9 cellular contexts compared by ENCODE assay signal in genomic region chr1:75791022-75791421, GRCh38. TPM values are rescaled to one million over a fixed set of nuclear protein-coding genes. Genes with fewer than 3 reads are reported as not detected.
A peak's percentile ranks its signal among the peaks of the same experiment; 100 is the strongest.
DNase-seq lines count a peak whose midpoint lies in the region; ATAC-seq, FAIRE-seq and TF ChIP-seq lines count a peak whose summit lies in the region.
"Had no signal": no experiment of that assay in that cellular context is flagged by ENCODE, and none has a peak within 500 bp of the region (broad histone marks: within the 10 kb centered on the region; RNA-seq: fewer than 3 reads in every experiment).

No MANE protein-coding gene starts in this region.

- peaks cover 67% of the 10 kb centered on the region for H3K4me1 Mint-ChIP-seq in central memory CD8-positive, alpha-beta T cell
- H3K4me1 Mint-ChIP-seq in natural killer cell treated with Interleukin-12 subunit alpha and Interleukin-12 subunit beta and Interleukin-15 and Interleukin-18, amount 100 ng/mL, for 72 hours (ENCODE audit: low read depth in 2 of 2) = peaks cover 47 to 60% of the 10 kb centered on the region in 2 donors

- DNase-seq in GM03348 (ENCODE audit: low spot score) = peak; percentile 11
- DNase-seq in NCI-H146 (lab: John Stamatoyannopoulos, UW) = peak; percentile 5
- DNase-seq in central memory CD8-positive, alpha-beta T cell (ENCODE audit: low spot score in 2 of 2) = no peak
- DNase-seq in natural killer cell treated with Interleukin-12 subunit alpha and Interleukin-12 subunit beta and Interleukin-15 and Interleukin-18, amount 100 ng/mL, for 72 hours (ENCODE audit: low spot score) = no peak
- DNase-seq in H54 (ENCODE audit: insufficient read length, low spot score) = no peak
- no peak for DNase-seq in stimulated activated naive CD4-positive, alpha-beta T cell treated with Interleukin-2 at 50 U/mL for 16 hours (lab: John Stamatoyannopoulos, UW)
- DNase-seq: activated CD8-positive, alpha-beta memory T cell treated with anti-CD3 and anti-CD28 coated beads, Interleukin-2, amount 50 U/mL, for 4 hours; left cardiac atrium had no signal

- H3K27me3 Mint-ChIP-seq in central memory CD8-positive, alpha-beta T cell = no peaks in the 10 kb centered on the region
- no peaks in the 10 kb centered on the region for H3K27me3 Mint-ChIP-seq in natural killer cell treated with Interleukin-12 subunit alpha and Interleukin-12 subunit beta and Interleukin-15 and Interleukin-18, amount 100 ng/mL, for 72 hours

- peak overlapping the region; percentile 91 for H3K4me3 Mint-ChIP-seq in central memory CD8-positive, alpha-beta T cell
- H3K4me3 Mint-ChIP-seq in natural killer cell treated with Interleukin-12 subunit alpha and Interleukin-12 subunit beta and Interleukin-15 and Interleukin-18, amount 100 ng/mL, for 72 hours = peak overlapping the region; percentile 97

- no peak for ATAC-seq in central memory CD8-positive, alpha-beta T cell (replicated peaks; ENCODE audit: extremely low read depth, poor library complexity, severe bottlenecking)
- ATAC-seq in natural killer cell treated with Interleukin-12 subunit alpha and Interleukin-12 subunit beta and Interleukin-15 and Interleukin-18, amount 100 ng/mL, for 72 hours = no peak
- ATAC-seq in HG02973 (IDR thresholded peaks at IDR 0.05; ENCODE audit: unreplicated experiment) = no peak
- ATAC-seq: left cardiac atrium had no signal

- no peaks in the 10 kb centered on the region for H3K9me3 Mint-ChIP-seq in central memory CD8-positive, alpha-beta T cell
- H3K9me3 Mint-ChIP-seq in natural killer cell treated with Interleukin-12 subunit alpha and Interleukin-12 subunit beta and Interleukin-15 and Interleukin-18, amount 100 ng/mL, for 72 hours = no peaks in the 10 kb centered on the region

- no peak for TF ChIP-seq POLR2A in H54 (IDR thresholded peaks at IDR 0.05; ENCODE audit: low read depth, low read length)

- H3K27ac Mint-ChIP-seq in central memory CD8-positive, alpha-beta T cell (ENCODE audit: low read depth) = peak overlapping the region; percentile 92
- H3K27ac Mint-ChIP-seq in natural killer cell treated with Interleukin-12 subunit alpha and Interleukin-12 subunit beta and Interleukin-15 and Interleukin-18, amount 100 ng/mL, for 72 hours = peak overlapping the region; percentile 97 to 98

- H3K36me3 Mint-ChIP-seq in central memory CD8-positive, alpha-beta T cell (ENCODE audit: insufficient read depth) = peaks cover 77% of the 10 kb centered on the region
- peaks cover 73% of the 10 kb centered on the region for H3K36me3 Mint-ChIP-seq in natural killer cell treated with Interleukin-12 subunit alpha and Interleukin-12 subunit beta and Interleukin-15 and Interleukin-18, amount 100 ng/mL, for 72 hours

- no peak for FAIRE-seq in H54 (lab: Jason Lieb, UNC)

RNA-seq across cellular contexts. Expression of gene RABGGTB, which starts 5.0 kb away (rescaled TPM):
- total RNA-seq in natural killer cell treated with Interleukin-12 subunit alpha and Interleukin-12 subunit beta and Interleukin-15 and Interleukin-18, amount 100 ng/mL, for 72 hours = 100 to 1,000 TPM; 138 to 278 TPM

RNA-seq across cellular contexts. Expression of gene MSH4, which starts 5.7 kb away (rescaled TPM):
- 1 to 10 TPM in 1 of 2 donors, under 1 TPM in 1; 0.19 to 1.1 TPM for total RNA-seq in natural killer cell treated with Interleukin-12 subunit alpha and Interleukin-12 subunit beta and Interleukin-15 and Interleukin-18, amount 100 ng/mL, for 72 hours

Comparison
In these comparisons a context has a peak if more than half of its experiments do, and no peak if none do; other contexts are left out.
1. DNase-seq: peak in GM03348 (single experiment) and NCI-H146 (single experiment); none in central memory CD8-positive, alpha-beta T cell (0 of 2), natural killer cell treated with Interleukin-12 subunit alpha and Interleukin-12 subunit beta and Interleukin-15 and Interleukin-18, amount 100 ng/mL, for 72 hours (single experiment), H54 (single experiment) and stimulated activated naive CD4-positive, alpha-beta T cell treated with Interleukin-2 at 50 U/mL for 16 hours (single experiment).